Comparison of ENCODE assay signal across 22 cellular contexts in genomic region chr16:6279261-6279660, GRCh38.
"Had no signal": no experiment of that assay in that cellular context is flagged by ENCODE, and none has a peak within 500 bp of the region (broad histone marks: within the 10 kb centered on the region; RNA-seq: fewer than 3 reads in every experiment).

No MANE protein-coding gene starts in this region.

- H3K4me3 ChIP-seq: esophagus muscularis mucosa, gastroesophageal sphincter, lung, psoas muscle, spleen, tibial artery, upper lobe of left lung, uterus had no signal

- FAIRE-seq: keratinocyte had no signal

- H3K4me1 ChIP-seq: esophagus muscularis mucosa, gastroesophageal sphincter, psoas muscle, spleen, tibial artery, upper lobe of left lung, uterus had no signal

- H3K9me3 ChIP-seq: esophagus muscularis mucosa, gastroesophageal sphincter, neutrophil, psoas muscle, tibial artery, upper lobe of left lung, uterus had no signal

- DNase-seq: effector memory CD8-positive, alpha-beta T cell; foreskin fibroblast; immature natural killer cell; left colon; left ventricle myocardium superior; mesenchymal stem cell; naive B cell; psoas muscle; retina; spleen; stimulated activated CD4-positive, alpha-beta T cell treated with anti-CD3 and anti-CD28 coated beads, Interleukin-15, amount 100 ng/mL, for 24 hours; stimulated activated CD4-positive, alpha-beta T cell treated with anti-CD3 and anti-CD28 coated beads, Interleukin-1b, Interleukin-23, amount 100 ng/mL, for 48 hours; stimulated activated CD4-positive, alpha-beta T cell treated with anti-CD3 and anti-CD28 coated beads, Interleukin-4, amount 100 ng/mL, for 24 hours; tibial artery; upper lobe of left lung; uterus had no signal

- H3K36me3 ChIP-seq: esophagus muscularis mucosa, gastroesophageal sphincter, neutrophil, spleen, tibial artery, upper lobe of left lung, uterus had no signal

- H3K27ac ChIP-seq: epithelial cell of prostate, esophagus muscularis mucosa, gastroesophageal sphincter, neutrophil, psoas muscle, spleen, tibial artery, upper lobe of left lung, uterus had no signal

- H3K27me3 ChIP-seq: esophagus muscularis mucosa, gastroesophageal sphincter, neutrophil, spleen, tibial artery, upper lobe of left lung, uterus had no signal
